Comparison of ENCODE assay signal across 11 cellular contexts in genomic region chrY:14504592-14504991, GRCh38. TPM values are rescaled to one million over a fixed set of nuclear protein-coding genes. Genes with fewer than 3 reads are reported as not detected.
"Had no signal": no experiment of that assay in that cellular context is flagged by ENCODE, and none has a peak within 500 bp of the region (broad histone marks: within the 10 kb centered on the region; RNA-seq: fewer than 3 reads in every experiment).

No MANE protein-coding gene starts in this region.

- H3K27ac ChIP-seq: GM23248 had no signal

- H3K4me1 ChIP-seq: HAP-1 had no signal

- FAIRE-seq: H1, H54 had no signal

- H3K9me3 ChIP-seq: HAP-1 had no signal

- H3K4me3 ChIP-seq: GM23248, GM23338, HAP-1 had no signal

- ATAC-seq: GM23338, HCT116 had no signal

- H3K4me1 Mint-ChIP-seq: GM23338, H9 had no signal

- H3K4me3 Mint-ChIP-seq: GM23338, H9, HFFc6 had no signal

- H3K27ac Mint-ChIP-seq: GM23338, H9, HFFc6 had no signal

- DNase-seq: GM23248, GOT3, H7, H9, HCEC 1CT, HFFc6 had no signal

- H3K9me3 Mint-ChIP-seq: H9, HFFc6 had no signal

- H3K36me3 ChIP-seq: HAP-1 had no signal

RNA-seq across cellular contexts. Expression of gene NLGN4Y, which starts 19.7 kb away (rescaled TPM):
- total RNA-seq: H7, H9 had no signal
